Comparison of ENCODE assay signal across 19 cellular contexts in genomic region chr21:32658524-32658923, GRCh38. TPM values are rescaled to one million over a fixed set of nuclear protein-coding genes. Genes with fewer than 3 reads are reported as not detected.
DNase-seq lines count a peak whose midpoint lies in the region; ATAC-seq, FAIRE-seq and TF ChIP-seq lines count a peak whose summit lies in the region.
"Had no signal": no experiment of that assay in that cellular context is flagged by ENCODE, and none has a peak within 500 bp of the region (broad histone marks: within the 10 kb centered on the region; RNA-seq: fewer than 3 reads in every experiment).

No MANE protein-coding gene starts in this region.

- peaks cover 68% of the 10 kb centered on the region for H3K36me3 Mint-ChIP-seq in endodermal cell (ENCODE audit: low read depth)

- no peak overlapping the region for H3K27ac ChIP-seq in endodermal cell (ENCODE audit: low read depth, low read length)
- peak overlapping the region; percentile 11 to 25 for H3K27ac ChIP-seq in kidney (ENCODE audit: low read depth in 2 of 2, low read length in 2 of 2)
- no peak overlapping the region for H3K27ac ChIP-seq in liver (ENCODE audit: low read depth in 1 of 2, low read length in 2 of 2)
- peak overlapping the region; percentile 51 to 90 (median 77) for H3K27ac ChIP-seq in thyroid gland
- H3K27ac ChIP-seq in testis: no peak overlapping the region

- H3K9me3 Mint-ChIP-seq in endodermal cell: peaks cover 45% of the 10 kb centered on the region

- FAIRE-seq in kidney (lab: Jason Lieb, UNC): no peak
- no peak for FAIRE-seq in GM12891 (lab: Jason Lieb, UNC)
- FAIRE-seq: GM12892 had no signal

- H3K36me3 ChIP-seq in endodermal cell (ENCODE audit: control insufficient read depth, insufficient read depth, low read length) (peaks cover 78% of the 10 kb centered on the region), kidney (ENCODE audit: control insufficient read depth in 1 of 2, insufficient read depth in 2 of 2, low read length in 2 of 2) (no peaks in the 10 kb centered on the region), liver (ENCODE audit: control insufficient read depth in 4 of 4, insufficient read depth in 3 of 4, low read depth in 1 of 4, low read length in 3 of 4) (peaks cover 0 to 15% (median 8%) of the 10 kb centered on the region in 4 donors), thyroid gland (peaks cover 0 to 3% of the 10 kb centered on the region in 2 donors), testis (ENCODE audit: low read depth, missing control alignments) (no peaks in the 10 kb centered on the region)

- no peaks in the 10 kb centered on the region for H3K27me3 ChIP-seq in endodermal cell (ENCODE audit: control insufficient read depth, insufficient read depth, low read length, poor library complexity, severe bottlenecking)
- H3K27me3 ChIP-seq in liver (ENCODE audit: control insufficient read depth in 4 of 4, insufficient read depth in 4 of 4, low read length in 3 of 4): no peaks in the 10 kb centered on the region
- no peaks in the 10 kb centered on the region for H3K27me3 ChIP-seq in thyroid gland
- H3K27me3 ChIP-seq in testis: no peaks in the 10 kb centered on the region

- TF ChIP-seq CTCF in endodermal cell (conservative IDR thresholded peaks at IDR 0.05): no peak
- TF ChIP-seq CTCF in kidney (IDR thresholded peaks at IDR 0.05; ENCODE audit: borderline replicate concordance, extremely low read depth, insufficient read depth): no peak
- TF ChIP-seq CTCF in liver (IDR thresholded peaks at IDR 0.05; ENCODE audit: low read depth, low read length, missing input control): no peak
- no peak for TF ChIP-seq CTCF in thyroid gland (IDR thresholded peaks at IDR 0.05)
- TF ChIP-seq CTCF in testis (IDR thresholded peaks at IDR 0.05): no peak

- peaks cover 3% of the 10 kb centered on the region for H3K4me1 Mint-ChIP-seq in endodermal cell
- H3K4me1 Mint-ChIP-seq: CD4-positive, alpha-beta memory T cell; GM23338; H9 had no signal

- H3K9ac ChIP-seq in endodermal cell (ENCODE audit: extremely low read depth, low read length, poor library complexity, severe bottlenecking) (no peak overlapping the region), kidney (ENCODE audit: low read length in 2 of 2) (no peak overlapping the region), liver (ENCODE audit: low read depth in 1 of 2, low read length in 2 of 2) (no peak overlapping the region)

- H3K4me1 ChIP-seq in endodermal cell (ENCODE audit: control insufficient read depth, insufficient read depth, low read length): no peaks in the 10 kb centered on the region
- peaks cover 0 to 8% of the 10 kb centered on the region in 2 donors for H3K4me1 ChIP-seq in kidney (ENCODE audit: control insufficient read depth in 1 of 2, insufficient read depth in 1 of 2, low read depth in 1 of 2, low read length in 2 of 2)
- H3K4me1 ChIP-seq in liver (ENCODE audit: control insufficient read depth in 4 of 4, insufficient read depth in 4 of 4, low read length in 3 of 4): peaks cover 0 to 3% (median 0%) of the 10 kb centered on the region in 4 donors
- H3K4me1 ChIP-seq in thyroid gland: peaks cover 42 to 45% of the 10 kb centered on the region in 2 donors
- H3K4me1 ChIP-seq in testis: no peaks in the 10 kb centered on the region

- H3K9me3 ChIP-seq in endodermal cell (ENCODE audit: control insufficient read depth, low read length): peaks cover 60% of the 10 kb centered on the region
- H3K9me3 ChIP-seq in kidney (ENCODE audit: control insufficient read depth in 1 of 2, low read length in 2 of 2): no peaks in the 10 kb centered on the region
- H3K9me3 ChIP-seq in liver (ENCODE audit: control insufficient read depth in 4 of 4, low read length in 3 of 4): no peaks in the 10 kb centered on the region
- H3K9me3 ChIP-seq in thyroid gland: no peaks in the 10 kb centered on the region
- H3K9me3 ChIP-seq in testis: no peaks in the 10 kb centered on the region

- no peak for DNase-seq in endodermal cell
- no peak for DNase-seq in kidney
- DNase-seq in thyroid gland: peak; percentile 42 to 52
- no peak for DNase-seq in GM12891 (ENCODE audit: insufficient read length, low spot score)
- no peak for DNase-seq in HuH-7 (ENCODE audit: low spot score)
- no peak for DNase-seq in testis
- DNase-seq: C1 segment of cervical spinal cord; Calu3; CD4-positive, alpha-beta memory T cell; COR-L47; DMS53; DMS79 treated with DMSO at 0.1 percent for 48 hours; GF-D8; H9 had no signal

- H3K27ac Mint-ChIP-seq in endodermal cell: peak overlapping the region; percentile 33
- H3K27ac Mint-ChIP-seq: GM23338, H9 had no signal

- TF ChIP-seq POLR2A in thyroid gland (IDR thresholded peaks at IDR 0.05) (no peak), GM12891 (IDR thresholded peaks at IDR 0.05; ENCODE audit: low read depth, low read length) (no peak), testis (IDR thresholded peaks at IDR 0.05) (no peak)

- no peak for TF ChIP-seq RAD21 in liver (IDR thresholded peaks at IDR 0.05)

- H3K4me3 ChIP-seq in endodermal cell (ENCODE audit: low read length) (peak overlapping the region; percentile 62), kidney (ENCODE audit: low read length in 2 of 2) (peak overlapping the region in 1 of 2 donors; percentile 7), liver (ENCODE audit: low read depth in 1 of 3, low read length in 3 of 3) (no peak overlapping the region), thyroid gland (replicated peaks in 1 of 3) (no peak overlapping the region), testis (no peak overlapping the region)
- H3K4me3 ChIP-seq: GM23338 had no signal

- no peak overlapping the region for H3K4me3 Mint-ChIP-seq in endodermal cell
- H3K4me3 Mint-ChIP-seq: CD4-positive, alpha-beta memory T cell; GM23338; H9 had no signal

- no peaks in the 10 kb centered on the region for H3K27me3 Mint-ChIP-seq in endodermal cell (ENCODE audit: insufficient read depth)
- H3K27me3 Mint-ChIP-seq: CD4-positive, alpha-beta memory T cell had no signal

- no peak for ATAC-seq in GM19455 (IDR thresholded peaks at IDR 0.05; ENCODE audit: unreplicated experiment)
- ATAC-seq: GM23338, HCT116 had no signal

- 92 to 100% methylated on average over 3 to 9 of the region's 9 CpGs for WGBS in endodermal cell (ENCODE audit: insufficient coverage in 1 of 2, insufficient read length in 1 of 2), 2 experiments
- WGBS in liver: 74% methylated on average over 9 of the region's 9 CpGs
- WGBS in thyroid gland, 2 donors: 78 to 85% methylated on average over 8 to 9 of the region's 9 CpGs
- 97 to 98% methylated on average over 5 to 9 of the region's 9 CpGs for WGBS in testis, 2 donors

- intact Hi-C loops in kidney (cut with DNase I) (no loop called here), thyroid gland (cut with DNase I) (no loop called here), testis (cut with DNase I; ENCODE audit: low total_unique reads) (no loop called here)

TF ChIP-seq in liver, 16 proteins besides CTCF, POLR2A, EP300 and RAD21 (continues in another document):
- TF ChIP-seq RXRA (IDR thresholded peaks at IDR 0.05): peak; percentile 30 to 45
- TF ChIP-seq JUND (IDR thresholded peaks at IDR 0.05): no peak
- TF ChIP-seq SP1 (IDR thresholded peaks at IDR 0.05): peak; percentile 52
- TF ChIP-seq ZBTB33 (IDR thresholded peaks at IDR 0.05): no peak
- no peak for TF ChIP-seq EGR1 (IDR thresholded peaks at IDR 0.05; ENCODE audit: low read depth in 2 of 2)

TF ChIP-seq in GM12891, 5 proteins besides CTCF, POLR2A, EP300 and RAD21:
- TF ChIP-seq TAF1 (IDR thresholded peaks at IDR 0.05; ENCODE audit: low read depth, low read length): no peak
- no peak for TF ChIP-seq POLR2AphosphoS5 (IDR thresholded peaks at IDR 0.05; ENCODE audit: low read depth, low read length)
- TF ChIP-seq POU2F2 (IDR thresholded peaks at IDR 0.05; ENCODE audit: low read depth, low read length): no peak
- no peak for TF ChIP-seq SPI1 (IDR thresholded peaks at IDR 0.05; ENCODE audit: low read depth, low read length)
- no peak for TF ChIP-seq PAX5 (IDR thresholded peaks at IDR 0.05; ENCODE audit: insufficient read depth, low read length, severe bottlenecking)

RNA-seq across cellular contexts. Expression of gene CFAP298, which starts 46.3 kb away (rescaled TPM):
- 10 to 100 TPM; 57.3 to 62.2 TPM for total RNA-seq in endodermal cell
- polyA plus RNA-seq in endodermal cell (2013, experiment 1 of 2): 52.9 TPM
- 55.5 TPM for polyA plus RNA-seq in endodermal cell (2013, experiment 2 of 2)
- total RNA-seq in kidney: 46.9 TPM
- polyA plus RNA-seq in kidney (ENCODE audit: insufficient read depth, low read depth, low replicate concordance): 43.8 TPM
- 10 to 100 TPM; 13.1 to 14.8 TPM for total RNA-seq in liver
- 10 to 100 TPM; 15.7 to 19.8 TPM for polyA plus RNA-seq in liver
- total RNA-seq in thyroid gland: 10 to 100 TPM; 39.5 to 60.7 (median 43.5) TPM
- 28.1 TPM for polyA plus RNA-seq in GM12891 (2012; ENCODE audit: low read depth, missing spikeins)
- 10 to 100 TPM; 55.6 to 60.2 TPM for total RNA-seq in testis
- 114 TPM for polyA plus RNA-seq in testis (ENCODE audit: insufficient read depth, low read depth, low replicate concordance)

Comparison
In these comparisons a context has a peak if more than half of its experiments do, and no peak if none do; other contexts are left out.
1. DNase-seq: peak in thyroid gland (2 of 2); none in endodermal cell (single experiment), kidney (single experiment), GM12891 (single experiment), HuH-7 (single experiment) and testis (single experiment).
2. H3K27ac ChIP-seq: peak in kidney (2 of 2) and thyroid gland (3 of 3); none in endodermal cell (single experiment), liver (0 of 2) and testis (0 of 2).